ENCODE assay signal across 16 cellular contexts in the genomic region with DNA sequence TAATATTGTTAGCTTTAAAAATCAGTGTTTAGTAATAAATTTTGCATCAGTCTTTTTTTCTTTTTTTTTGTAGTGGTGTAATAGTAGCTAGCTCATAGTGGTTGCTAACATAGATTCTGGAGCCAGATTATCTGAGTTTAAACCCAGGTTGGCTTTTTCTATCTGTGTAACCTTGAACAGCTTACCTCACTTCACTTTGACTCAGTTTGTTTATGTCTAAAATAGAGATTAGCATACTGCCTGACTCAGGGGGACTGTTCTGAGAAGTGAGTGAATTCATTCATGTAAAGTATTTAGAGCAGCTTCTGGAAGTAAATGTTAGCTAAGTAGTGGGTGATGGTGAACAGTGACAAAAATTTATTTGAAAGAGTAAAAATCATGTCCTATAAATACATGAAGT. TPM values are rescaled to one million over a fixed set of nuclear protein-coding genes. Genes with fewer than 3 reads are reported as not detected.
DNase-seq lines count a peak whose midpoint lies in the region; ATAC-seq and TF ChIP-seq lines count a peak whose summit lies in the region.
"Had no signal": no experiment of that assay in that cellular context is flagged by ENCODE, and none has a peak within 500 bp of the region (broad histone marks: within the 10 kb centered on the region; RNA-seq: fewer than 3 reads in every experiment).

No MANE protein-coding gene starts in this region.

- H3K27ac ChIP-seq in right atrium auricular region (no peak overlapping the region), caudate nucleus (ENCODE audit: low read depth, low read length) (peak overlapping the region; percentile 8), osteoblast (ENCODE audit: low read depth, low read length) (peak overlapping the region; percentile 56)
- H3K27ac ChIP-seq: prostate gland had no signal

- peaks cover 0 to 39% of the 10 kb centered on the region in 2 donors for H3K4me1 ChIP-seq in right atrium auricular region
- H3K4me1 ChIP-seq in osteoblast (ENCODE audit: insufficient read depth, low read length) = peaks cover 48% of the 10 kb centered on the region
- H3K4me1 ChIP-seq: Caco-2, prostate gland had no signal

- H3K9me3 ChIP-seq in right atrium auricular region (no peaks in the 10 kb centered on the region), osteoblast (ENCODE audit: low read depth, low read length) (no peaks in the 10 kb centered on the region)
- H3K9me3 ChIP-seq: Caco-2, prostate gland, transverse colon had no signal

- intact Hi-C loops in left ventricle myocardium superior (cut with micrococcal nuclease) = no loop called here

- TF ChIP-seq CTCF in right atrium auricular region (IDR thresholded peaks at IDR 0.05) = no peak
- no peak for TF ChIP-seq CTCF in osteoblast (IDR thresholded peaks at IDR 0.05; ENCODE audit: extremely low read depth, low read depth, low read length)

- H3K27me3 ChIP-seq in right atrium auricular region (no peaks in the 10 kb centered on the region), osteoblast (ENCODE audit: insufficient read depth, low read length) (no peaks in the 10 kb centered on the region)
- H3K27me3 ChIP-seq: transverse colon had no signal

- H3K79me2 ChIP-seq in osteoblast (ENCODE audit: insufficient read depth, low read length) = peaks cover 89% of the 10 kb centered on the region

- ATAC-seq in left ventricle myocardium superior (peak; percentile 25), GM19035 (IDR thresholded peaks at IDR 0.05; ENCODE audit: unreplicated experiment) (no peak), HG02623 (IDR thresholded peaks at IDR 0.05; ENCODE audit: unreplicated experiment) (no peak)

- DNase-seq in left ventricle myocardium superior = no peak
- no peak for DNase-seq in right atrium auricular region (ENCODE audit: low spot score)
- DNase-seq in caudate nucleus (lab: John Stamatoyannopoulos, UW) = no peak
- no peak for DNase-seq in osteoblast (ENCODE audit: insufficient read length, low spot score, missing footprints)
- DNase-seq in hepatic stellate cell (ENCODE audit: low spot score) = no peak
- no peak for DNase-seq in anterior cingulate cortex (lab: John Stamatoyannopoulos, UW)
- DNase-seq: activated naive CD4-positive, alpha-beta T cell; Caco-2; cerebellar nuclear complex; NCI-H187; NCI-H510A; stimulated activated CD4-positive, alpha-beta T cell treated with anti-CD3 and anti-CD28 coated beads, Interleukin-2, amount 100 ng/mL, for 24 hours; transverse colon had no signal

- peaks cover 9% of the 10 kb centered on the region for H4K20me1 ChIP-seq in osteoblast (ENCODE audit: insufficient read depth, low read length)

- no peaks in the 10 kb centered on the region for H3K36me3 ChIP-seq in right atrium auricular region
- peaks cover 40% of the 10 kb centered on the region for H3K36me3 ChIP-seq in osteoblast (ENCODE audit: insufficient read depth, low read length)
- H3K36me3 ChIP-seq: prostate gland had no signal

- no peak overlapping the region for H3K4me2 ChIP-seq in osteoblast (ENCODE audit: insufficient read depth, low read length)

- no peak overlapping the region for H2AFZ ChIP-seq in osteoblast (ENCODE audit: low read length)

- H3K4me3 ChIP-seq in right atrium auricular region (no peak overlapping the region), osteoblast (ENCODE audit: insufficient read depth, low read length) (no peak overlapping the region)
- H3K4me3 ChIP-seq: prostate gland, transverse colon had no signal

RNA-seq across cellular contexts. Expression of a gene that starts 32.9 kb away (rescaled TPM):
- total RNA-seq in left ventricle myocardium superior (24.3 TPM), right atrium auricular region (10 to 100 TPM in 1 of 2 donors, 1 to 10 TPM in 1; 8.6 to 11.6 TPM), osteoblast (23.9 and 27.7 TPM in 2 replicates)

Comparison
In these comparisons a context has a peak if more than half of its experiments do, and no peak if none do; other contexts are left out.
1. H3K27ac ChIP-seq: peak in caudate nucleus (single experiment) and osteoblast (single experiment); none in right atrium auricular region (0 of 2).